In the genomic region with DNA sequence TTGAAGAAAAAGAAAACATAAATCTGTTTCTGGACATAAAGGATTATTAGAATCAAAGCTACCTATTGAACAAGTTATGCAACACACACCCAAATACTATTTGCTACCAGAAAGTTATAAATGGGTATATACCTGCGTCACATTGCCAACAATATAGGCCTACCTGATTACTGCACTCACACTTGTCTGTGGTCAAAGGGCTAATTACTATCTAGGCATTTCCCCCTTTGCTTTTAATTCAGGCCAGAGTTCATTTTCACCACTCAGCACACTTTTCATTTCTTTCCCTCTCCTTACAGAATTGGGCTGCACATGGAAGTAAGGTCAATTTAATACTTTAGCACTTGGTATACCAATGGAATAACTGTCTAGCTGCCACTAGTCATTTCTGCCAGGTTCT, we compare ENCODE assay signal across 9 cellular contexts. TPM values are rescaled to one million over a fixed set of nuclear protein-coding genes. Genes with fewer than 3 reads are reported as not detected.
DNase-seq lines count a peak whose midpoint lies in the region; ATAC-seq and TF ChIP-seq lines count a peak whose summit lies in the region.
"Had no signal": no experiment of that assay in that cellular context is flagged by ENCODE, and none has a peak within 500 bp of the region (broad histone marks: within the 10 kb centered on the region; RNA-seq: fewer than 3 reads in every experiment).

No MANE protein-coding gene starts in this region.

- no peaks in the 10 kb centered on the region for H3K36me3 ChIP-seq in right atrium auricular region
- H3K36me3 ChIP-seq in breast epithelium = no peaks in the 10 kb centered on the region
- no peaks in the 10 kb centered on the region for H3K36me3 ChIP-seq in vagina

- no peaks in the 10 kb centered on the region for H3K9me3 ChIP-seq in right atrium auricular region
- no peaks in the 10 kb centered on the region for H3K9me3 ChIP-seq in breast epithelium
- no peaks in the 10 kb centered on the region for H3K9me3 ChIP-seq in mononuclear cell (ENCODE audit: low read depth, low read length)
- no peaks in the 10 kb centered on the region for H3K9me3 ChIP-seq in vagina

- TF ChIP-seq POLR2A in breast epithelium (IDR thresholded peaks at IDR 0.05) (no peak), vagina (IDR thresholded peaks at IDR 0.05) (no peak)

- no peaks in the 10 kb centered on the region for H3K27me3 ChIP-seq in right atrium auricular region
- H3K27me3 ChIP-seq in breast epithelium = no peaks in the 10 kb centered on the region
- no peaks in the 10 kb centered on the region for H3K27me3 ChIP-seq in mononuclear cell (ENCODE audit: insufficient read depth, low read length)
- no peaks in the 10 kb centered on the region for H3K27me3 ChIP-seq in vagina

- H3K27ac ChIP-seq in right atrium auricular region (peak overlapping the region; percentile 94), breast epithelium (peak overlapping the region; percentile 60 to 96), vagina (peak overlapping the region; percentile 96)

- no peak for ATAC-seq in Right ventricle myocardium inferior
- no peak for ATAC-seq in HG03175 (IDR thresholded peaks at IDR 0.05; ENCODE audit: unreplicated experiment)
- ATAC-seq: left lobe of liver had no signal

- DNase-seq in right atrium auricular region (ENCODE audit: low spot score) (no peak), Right ventricle myocardium inferior (ENCODE audit: missing footprints) (no peak), breast epithelium (ENCODE audit: low spot score in 2 of 2) (no peak), vagina (ENCODE audit: extremely low spot score in 2 of 2) (no peak), NCI-H774 (lab: John Stamatoyannopoulos, UW) (no peak), NCI-H524 treated with DMSO at 0.1 percent for 48 hours (lab: John Stamatoyannopoulos, UW) (no peak)

- intact Hi-C loops in Right ventricle myocardium inferior (cut with DNase I) (loop anchor here (5.0 kb wide), 1 partner anchor 367 kb away; no protein-coding TSS in a partner anchor), breast epithelium (cut with DNase I; ENCODE audit: low total_unique reads) (no loop called here), vagina (cut with DNase I) (no loop called here)

- H3K4me3 ChIP-seq in right atrium auricular region (peak overlapping the region; percentile 73 to 89), breast epithelium (peak overlapping the region; percentile 79 to 88 (median 87)), mononuclear cell (ENCODE audit: low read length) (peak overlapping the region; percentile 94), vagina (peak overlapping the region; percentile 66 to 85)

- peaks cover 0 to 48% of the 10 kb centered on the region in 2 donors for H3K4me1 ChIP-seq in right atrium auricular region
- peaks cover 0 to 9% of the 10 kb centered on the region in 2 donors for H3K4me1 ChIP-seq in breast epithelium
- peaks cover 47% of the 10 kb centered on the region for H3K4me1 ChIP-seq in mononuclear cell (ENCODE audit: insufficient read depth, low read length)
- H3K4me1 ChIP-seq in vagina = peaks cover 69% of the 10 kb centered on the region

- TF ChIP-seq CTCF in right atrium auricular region (IDR thresholded peaks at IDR 0.05) = no peak
- TF ChIP-seq CTCF in breast epithelium (IDR thresholded peaks at IDR 0.05) = no peak
- TF ChIP-seq CTCF in vagina (IDR thresholded peaks at IDR 0.05) = no peak

RNA-seq across cellular contexts. Expression of gene SOS2, which starts 1.7 kb away (rescaled TPM):
- 10 to 100 TPM; 23.7 to 31.0 TPM for total RNA-seq in right atrium auricular region
- 35.6 TPM for total RNA-seq in Right ventricle myocardium inferior
- 10 to 100 TPM; 35.7 to 54.3 (median 37.4) TPM for total RNA-seq in breast epithelium
- 70.8 TPM for total RNA-seq in mononuclear cell
- total RNA-seq in vagina = 23.8 TPM
